2 cellular contexts compared by ENCODE assay signal in the genomic region with DNA sequence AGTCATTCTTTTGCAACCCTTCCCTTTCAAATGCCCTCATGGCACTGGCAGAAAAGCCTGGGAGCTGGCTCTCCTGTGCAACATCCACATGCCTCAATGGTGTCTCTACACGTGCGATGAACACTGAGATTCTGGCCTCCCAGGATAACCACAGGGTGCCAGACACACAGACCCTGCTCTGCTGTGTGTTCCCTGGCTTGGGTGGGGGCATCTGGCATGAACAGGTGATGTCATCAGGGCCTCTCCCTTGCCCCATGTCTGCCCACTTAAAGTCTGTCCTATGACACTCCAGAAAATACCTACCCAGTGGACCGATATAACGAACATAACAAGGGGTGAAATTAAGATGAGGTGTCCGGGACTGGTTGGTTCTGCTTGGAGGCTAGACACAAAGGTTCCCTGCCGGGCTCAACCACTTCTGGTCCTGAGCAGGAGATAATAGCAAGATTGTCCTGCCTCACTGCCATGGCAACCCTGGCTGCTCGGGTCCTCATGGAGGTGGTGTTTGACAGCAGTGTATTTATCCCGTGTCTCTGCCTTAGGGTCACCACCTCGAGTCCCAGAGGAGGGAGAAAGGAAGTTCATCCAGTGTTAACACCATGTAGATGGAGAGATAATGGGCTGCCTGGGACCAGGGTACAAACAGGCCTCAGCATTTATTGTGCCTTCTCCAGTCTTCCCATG.
TF ChIP-seq lines count a peak whose summit lies in the region.

No MANE protein-coding gene starts in this region.

TF ChIP-seq in HEK293, 187 proteins besides CTCF, POLR2A, EP300 and RAD21 (continues in another document):
- TF ChIP-seq ZNF2 (tag by site-specific recombination; IDR thresholded peaks at IDR 0.05) (no peak), ZNF747 (tag by site-specific recombination; IDR thresholded peaks at IDR 0.05) (no peak), ZFP69B (tag by site-specific recombination; IDR thresholded peaks at IDR 0.05) (no peak), ZNF248 (tag by site-specific recombination; IDR thresholded peaks at IDR 0.05) (no peak), ZNF311 (tag by site-specific recombination; IDR thresholded peaks at IDR 0.05; ENCODE audit: borderline replicate concordance) (no peak), ZNF23 (tag by site-specific recombination; IDR thresholded peaks at IDR 0.05; ENCODE audit: borderline replicate concordance) (no peak), ZNF335 (tag by site-specific recombination; conservative IDR thresholded peaks at IDR 0.05) (peak; percentile 84), GFI1B (tag by site-specific recombination; IDR thresholded peaks at IDR 0.05) (no peak), GLIS2 (tag by site-specific recombination; IDR thresholded peaks at IDR 0.05) (no peak), ZNF555 (tag by site-specific recombination; conservative IDR thresholded peaks at IDR 0.05) (no peak), SETDB1 (IDR thresholded peaks at IDR 0.05; ENCODE audit: insufficient read length, low read length) (no peak), ZNF624 (tag by site-specific recombination; IDR thresholded peaks at IDR 0.05) (no peak), ZFP41 (tag by site-specific recombination; IDR thresholded peaks at IDR 0.05; ENCODE audit: borderline replicate concordance) (no peak), IKZF3 (tag by site-specific recombination; IDR thresholded peaks at IDR 0.05) (no peak), ZNF544 (tag by site-specific recombination; IDR thresholded peaks at IDR 0.05) (no peak)
- TF ChIP-seq, protein P1, sequence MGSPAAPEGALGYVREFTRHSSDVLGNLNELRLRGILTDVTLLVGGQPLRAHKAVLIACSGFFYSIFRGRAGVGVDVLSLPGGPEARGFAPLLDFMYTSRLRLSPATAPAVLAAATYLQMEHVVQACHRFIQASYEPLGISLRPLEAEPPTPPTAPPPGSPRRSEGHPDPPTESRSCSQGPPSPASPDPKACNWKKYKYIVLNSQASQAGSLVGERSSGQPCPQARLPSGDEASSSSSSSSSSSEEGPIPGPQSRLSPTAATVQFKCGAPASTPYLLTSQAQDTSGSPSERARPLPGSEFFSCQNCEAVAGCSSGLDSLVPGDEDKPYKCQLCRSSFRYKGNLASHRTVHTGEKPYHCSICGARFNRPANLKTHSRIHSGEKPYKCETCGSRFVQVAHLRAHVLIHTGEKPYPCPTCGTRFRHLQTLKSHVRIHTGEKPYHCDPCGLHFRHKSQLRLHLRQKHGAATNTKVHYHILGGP (tag by site-specific recombination; IDR thresholded peaks at IDR 0.05), result no peak
- TF ChIP-seq, protein P2, sequence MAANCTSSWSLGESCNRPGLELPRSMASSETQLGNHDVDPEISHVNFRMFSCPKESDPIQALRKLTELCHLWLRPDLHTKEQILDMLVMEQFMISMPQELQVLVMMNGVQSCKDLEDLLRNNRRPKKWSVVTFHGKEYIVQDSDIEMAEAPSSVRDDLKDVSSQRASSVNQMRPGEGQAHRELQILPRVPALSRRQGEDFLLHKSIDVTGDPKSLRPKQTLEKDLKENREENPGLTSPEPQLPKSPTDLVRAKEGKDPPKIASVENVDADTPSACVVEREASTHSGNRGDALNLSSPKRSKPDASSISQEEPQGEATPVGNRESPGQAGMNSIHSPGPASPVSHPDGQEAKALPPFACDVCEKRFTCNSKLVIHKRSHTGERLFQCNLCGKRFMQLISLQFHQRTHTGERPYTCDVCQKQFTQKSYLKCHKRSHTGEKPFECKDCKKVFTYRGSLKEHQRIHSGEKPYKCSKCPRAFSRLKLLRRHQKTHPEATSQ (tag by site-specific recombination; IDR thresholded peaks at IDR 0.05), result no peak
- TF ChIP-seq, protein P3, sequence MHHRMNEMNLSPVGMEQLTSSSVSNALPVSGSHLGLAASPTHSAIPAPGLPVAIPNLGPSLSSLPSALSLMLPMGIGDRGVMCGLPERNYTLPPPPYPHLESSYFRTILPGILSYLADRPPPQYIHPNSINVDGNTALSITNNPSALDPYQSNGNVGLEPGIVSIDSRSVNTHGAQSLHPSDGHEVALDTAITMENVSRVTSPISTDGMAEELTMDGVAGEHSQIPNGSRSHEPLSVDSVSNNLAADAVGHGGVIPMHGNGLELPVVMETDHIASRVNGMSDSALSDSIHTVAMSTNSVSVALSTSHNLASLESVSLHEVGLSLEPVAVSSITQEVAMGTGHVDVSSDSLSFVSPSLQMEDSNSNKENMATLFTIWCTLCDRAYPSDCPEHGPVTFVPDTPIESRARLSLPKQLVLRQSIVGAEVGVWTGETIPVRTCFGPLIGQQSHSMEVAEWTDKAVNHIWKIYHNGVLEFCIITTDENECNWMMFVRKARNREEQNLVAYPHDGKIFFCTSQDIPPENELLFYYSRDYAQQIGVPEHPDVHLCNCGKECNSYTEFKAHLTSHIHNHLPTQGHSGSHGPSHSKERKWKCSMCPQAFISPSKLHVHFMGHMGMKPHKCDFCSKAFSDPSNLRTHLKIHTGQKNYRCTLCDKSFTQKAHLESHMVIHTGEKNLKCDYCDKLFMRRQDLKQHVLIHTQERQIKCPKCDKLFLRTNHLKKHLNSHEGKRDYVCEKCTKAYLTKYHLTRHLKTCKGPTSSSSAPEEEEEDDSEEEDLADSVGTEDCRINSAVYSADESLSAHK (tag by site-specific recombination; IDR thresholded peaks at IDR 0.05), result no peak
- TF ChIP-seq, protein P4, sequence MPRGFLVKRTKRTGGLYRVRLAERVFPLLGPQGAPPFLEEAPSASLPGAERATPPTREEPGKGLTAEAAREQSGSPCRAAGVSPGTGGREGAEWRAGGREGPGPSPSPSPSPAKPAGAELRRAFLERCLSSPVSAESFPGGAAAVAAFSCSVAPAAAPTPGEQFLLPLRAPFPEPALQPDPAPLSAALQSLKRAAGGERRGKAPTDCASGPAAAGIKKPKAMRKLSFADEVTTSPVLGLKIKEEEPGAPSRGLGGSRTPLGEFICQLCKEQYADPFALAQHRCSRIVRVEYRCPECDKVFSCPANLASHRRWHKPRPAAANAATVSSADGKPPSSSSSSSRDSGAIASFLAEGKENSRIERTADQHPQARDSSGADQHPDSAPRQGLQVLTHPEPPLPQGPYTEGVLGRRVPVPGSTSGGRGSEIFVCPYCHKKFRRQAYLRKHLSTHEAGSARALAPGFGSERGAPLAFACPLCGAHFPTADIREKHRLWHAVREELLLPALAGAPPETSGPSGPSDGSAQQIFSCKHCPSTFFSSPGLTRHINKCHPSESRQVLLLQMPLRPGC (tag by site-specific recombination; IDR thresholded peaks at IDR 0.05), result no peak

TF ChIP-seq in K562, 482 proteins besides CTCF, POLR2A, EP300 and RAD21:
- TF ChIP-seq ZBTB17 (CRISPR knock-in tag; IDR thresholded peaks at IDR 0.05) (no peak), NCOA1 (IDR thresholded peaks at IDR 0.05; ENCODE audit: low read depth) (no peak)
- TF ChIP-seq, protein P5, sequence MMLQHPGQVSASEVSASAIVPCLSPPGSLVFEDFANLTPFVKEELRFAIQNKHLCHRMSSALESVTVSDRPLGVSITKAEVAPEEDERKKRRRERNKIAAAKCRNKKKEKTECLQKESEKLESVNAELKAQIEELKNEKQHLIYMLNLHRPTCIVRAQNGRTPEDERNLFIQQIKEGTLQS (IDR thresholded peaks at IDR 0.05), result peak; percentile 26; the same call in 1 of the 2 replicates
- TF ChIP-seq, protein P5 (CRISPR knock-in tag; conservative IDR thresholded peaks at IDR 0.05), result no peak
TF ChIP-seq in K562: peak in this region for 1.
